ENCODE assay signal across 8 cellular contexts in the genomic region with DNA sequence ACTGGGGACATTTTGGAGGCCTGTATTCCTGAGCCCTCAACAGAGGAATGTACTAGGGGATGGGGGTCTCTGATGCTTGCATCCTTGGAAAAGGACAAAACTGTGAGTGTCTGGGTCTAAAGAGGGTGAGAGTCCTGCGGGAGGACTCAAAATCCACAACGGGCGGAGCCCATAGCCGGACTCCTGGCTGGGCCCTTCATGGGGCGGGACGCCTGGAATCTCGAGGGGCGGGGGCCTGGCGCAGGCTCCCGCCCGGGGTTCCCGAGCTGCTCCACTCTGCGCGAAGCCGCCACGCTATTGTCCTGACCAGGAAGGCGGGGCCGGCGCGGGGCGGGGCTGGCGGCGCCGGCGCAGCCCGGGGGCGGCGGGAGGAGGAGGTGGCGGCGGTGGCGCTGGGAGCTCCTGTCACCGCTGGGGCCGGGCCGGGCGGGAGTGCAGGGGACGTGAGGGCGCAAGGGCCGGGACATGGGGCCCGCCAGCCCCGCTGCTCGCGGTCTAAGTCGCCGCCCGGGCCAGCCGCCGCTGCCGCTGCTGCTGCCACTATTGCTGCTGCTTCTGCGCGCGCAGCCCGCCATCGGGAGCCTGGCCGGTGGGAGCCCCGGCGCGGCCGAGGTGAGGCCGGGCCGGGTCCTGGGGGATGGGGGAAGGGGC. TPM values are rescaled to one million over a fixed set of nuclear protein-coding genes. Genes with fewer than 3 reads are reported as not detected.
A peak's percentile ranks its signal among the peaks of the same experiment; 100 is the strongest.
DNase-seq lines count a peak whose midpoint lies in the region; ATAC-seq and TF ChIP-seq lines count a peak whose summit lies in the region.

A gene (plus strand): TSS at position 403 of the 651 bp plus-strand sequence. CDS start 63 bp downstream, at position 466.

- no peak for TF ChIP-seq CTCF in HL-60 (IDR thresholded peaks at IDR 0.05; ENCODE audit: insufficient read depth, low read length)
- no peak for TF ChIP-seq CTCF in parathyroid adenoma (IDR thresholded peaks at IDR 0.05)
- TF ChIP-seq CTCF in upper lobe of right lung (IDR thresholded peaks at IDR 0.05): no peak
- TF ChIP-seq CTCF in RWPE1 (conservative IDR thresholded peaks at IDR 0.05; ENCODE audit: low read depth): no peak

- peak within 1 kb of the TSS; percentile 55 to 74 (median 65) for H3K4me3 Mint-ChIP-seq in CD8-positive, alpha-beta memory T cell

- H3K27me3 Mint-ChIP-seq in CD8-positive, alpha-beta memory T cell: peaks cover 32 to 61% of the 10 kb centered on the region in 2 donors

- H3K36me3 Mint-ChIP-seq in CD8-positive, alpha-beta memory T cell: no peaks in the 10 kb centered on the region

- peak; percentile 91 for ATAC-seq in upper lobe of right lung

- no peaks in the 10 kb centered on the region for H3K9me3 Mint-ChIP-seq in CD8-positive, alpha-beta memory T cell

- no peaks in the 10 kb centered on the region for H3K36me3 ChIP-seq in CD8-positive, alpha-beta memory T cell (ENCODE audit: insufficient read depth, low read length)
- no peaks in the 10 kb centered on the region for H3K36me3 ChIP-seq in SJCRH30
- H3K36me3 ChIP-seq in parathyroid adenoma (ENCODE audit: control insufficient read depth, insufficient read depth, low read length): no peaks in the 10 kb centered on the region
- no peaks in the 10 kb centered on the region for H3K36me3 ChIP-seq in upper lobe of right lung

- peaks cover 4% of the 10 kb centered on the region for H3K79me2 ChIP-seq in parathyroid adenoma

- DNase-seq in CD8-positive, alpha-beta memory T cell: peak; percentile 43 to 69 (median 54)
- DNase-seq in HL-60 (ENCODE audit: low read depth in 1 of 2, low spot score in 1 of 2) (peak in 1 of 2 experiments; percentile 29), SJCRH30 (peak; percentile 79), head of caudate nucleus (peak; percentile 82 to 98 (median 96)), upper lobe of right lung (peak; percentile 86), RWPE1 (ENCODE audit: low spot score) (no peak)
- DNase-seq in activated naive CD4-positive, alpha-beta T cell treated with anti-CD3 and anti-CD28 coated beads, Interleukin-2, amount 50 U/mL, for 16 hours: peak; percentile 79

- POLR2A ChIA-PET in CD8-positive, alpha-beta memory T cell (lab: Charles Lee): no interaction called here
- POLR2A ChIA-PET in RWPE1 (lab: Yijun Ruan, JAX; ENCODE audit: low non-redundant PET): no interaction called here

- H3K4me1 Mint-ChIP-seq in CD8-positive, alpha-beta memory T cell: peaks cover 12 to 23% (median 14%) of the 10 kb centered on the region in 3 donors

- CTCF ChIA-PET in CD8-positive, alpha-beta memory T cell (lab: Charles Lee): interaction anchor here (1.5 kb wide), 1 partner anchor 14 kb away, joined by 3 read pairs; no protein-coding TSS in a partner anchor
- CTCF ChIA-PET in RWPE1 (lab: Yijun Ruan, JAX): interaction anchor here (0.9 kb wide), 1 partner anchor 19 kb away, joined by 3 read pairs; no protein-coding TSS in a partner anchor

- H3K27ac Mint-ChIP-seq in CD8-positive, alpha-beta memory T cell: peak within 1 kb of the TSS in 1 of 8 donors; percentile 28

- peak within 1 kb of the TSS; percentile 34 for H3K4me3 ChIP-seq in CD8-positive, alpha-beta memory T cell (ENCODE audit: low read length)
- H3K4me3 ChIP-seq in HL-60 (replicated peaks; ENCODE audit: insufficient read depth, low read length) (peak within 1 kb of the TSS; percentile 27), SJCRH30 (peak within 1 kb of the TSS; percentile 64), parathyroid adenoma (ENCODE audit: low read depth, low read length) (peak within 1 kb of the TSS; percentile 41), upper lobe of right lung (peak within 1 kb of the TSS; percentile 48)

- no peak within 1 kb of the TSS for H3K27ac ChIP-seq in CD8-positive, alpha-beta memory T cell (ENCODE audit: low read depth, low read length)
- H3K27ac ChIP-seq in HL-60 (replicated peaks) (no peak within 1 kb of the TSS), SJCRH30 (no peak within 1 kb of the TSS), parathyroid adenoma (peak within 1 kb of the TSS; percentile 74), upper lobe of right lung (no peak within 1 kb of the TSS), RWPE1 (no peak within 1 kb of the TSS)

- H3K9ac ChIP-seq in parathyroid adenoma: no peak within 1 kb of the TSS

- peaks cover 18% of the 10 kb centered on the region for H3K4me1 ChIP-seq in CD8-positive, alpha-beta memory T cell (ENCODE audit: insufficient read depth, low read length)
- H3K4me1 ChIP-seq in SJCRH30 (peaks cover 7% of the 10 kb centered on the region; the same call in 1 of the 2 replicates), parathyroid adenoma (peaks cover 11% of the 10 kb centered on the region), upper lobe of right lung (peaks cover 15% of the 10 kb centered on the region)

- H3K9me3 ChIP-seq in CD8-positive, alpha-beta memory T cell (ENCODE audit: low read length): no peaks in the 10 kb centered on the region
- H3K9me3 ChIP-seq in SJCRH30 (replicated peaks) (no peaks in the 10 kb centered on the region), parathyroid adenoma (ENCODE audit: control insufficient read depth, low read length) (no peaks in the 10 kb centered on the region), upper lobe of right lung (no peaks in the 10 kb centered on the region)

- peaks cover 30% of the 10 kb centered on the region for H3K27me3 ChIP-seq in CD8-positive, alpha-beta memory T cell (ENCODE audit: insufficient read depth, low read length, poor library complexity, severe bottlenecking)
- H3K27me3 ChIP-seq in HL-60 (ENCODE audit: insufficient read depth, poor library complexity, severe bottlenecking): peaks cover 33% of the 10 kb centered on the region
- H3K27me3 ChIP-seq in SJCRH30: peaks cover 7% of the 10 kb centered on the region; the same call in 1 of the 2 replicates
- no peaks in the 10 kb centered on the region for H3K27me3 ChIP-seq in parathyroid adenoma (ENCODE audit: control insufficient read depth, insufficient read depth, low read length)
- peaks cover 28% of the 10 kb centered on the region for H3K27me3 ChIP-seq in upper lobe of right lung

- intact Hi-C loops in head of caudate nucleus (cut with DNase I): loop anchor here (5.0 kb wide), 1 partner anchor 91 kb away; a partner anchor contains a TSS
- intact Hi-C loops in upper lobe of right lung (cut with DNase I): no loop called here

- H3K4me2 ChIP-seq in parathyroid adenoma (ENCODE audit: low read length): peak within 1 kb of the TSS; percentile 79

- peak within 1 kb of the TSS; percentile 81 for H2AFZ ChIP-seq in parathyroid adenoma

RNA-seq across cellular contexts. Expression of the gene that starts here (rescaled TPM):
- total RNA-seq in CD8-positive, alpha-beta memory T cell: under 1 TPM; 0.85 to 0.86 TPM
- not detected for polyA plus RNA-seq in CD8-positive, alpha-beta memory T cell
- 32.1 and 32.7 TPM in 2 replicates for total RNA-seq in SJCRH30 (2014; rRNA removed; shearing (Covaris generic))
- total RNA-seq in upper lobe of right lung: 7.0 TPM

Comparison
In these comparisons a context has a peak if more than half of its experiments do, and no peak if none do; other contexts are left out.
1. Peak in DNase-seq and H3K4me3 ChIP-seq in CD8-positive, alpha-beta memory T cell; RNA of the gene not detected or under 1 TPM.